ENCODE assay signal across 22 cellular contexts in the genomic region with DNA sequence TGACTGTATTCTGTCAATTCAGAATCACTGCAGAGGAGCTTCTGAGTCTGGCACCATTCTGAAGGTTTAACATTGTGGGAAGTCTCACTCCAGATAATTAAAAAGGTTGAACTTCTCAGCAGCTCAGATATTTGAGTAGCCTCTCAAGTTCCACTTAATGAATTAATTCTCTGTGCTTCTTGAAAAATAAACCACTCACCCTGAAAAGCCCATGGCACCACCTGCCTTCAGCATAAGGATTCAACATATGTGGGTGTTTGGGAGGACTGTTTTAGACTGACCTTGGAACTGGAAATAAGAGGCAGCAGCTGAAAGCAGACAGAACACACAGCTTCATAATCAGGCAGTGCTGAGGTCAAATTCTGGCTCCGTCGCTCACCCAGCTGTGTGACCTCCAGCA.
DNase-seq lines count a peak whose midpoint lies in the region; ATAC-seq and TF ChIP-seq lines count a peak whose summit lies in the region.
"Had no signal": no experiment of that assay in that cellular context is flagged by ENCODE, and none has a peak within 500 bp of the region (broad histone marks: within the 10 kb centered on the region; RNA-seq: fewer than 3 reads in every experiment).

No MANE protein-coding gene starts in this region.

- peak overlapping the region; percentile 48 for H3K4me3 Mint-ChIP-seq in glutamatergic neuron (ENCODE audit: unreplicated experiment)
- H3K4me3 Mint-ChIP-seq: CD4-positive, alpha-beta memory T cell had no signal

- TF ChIP-seq POLR2A in spleen (IDR thresholded peaks at IDR 0.05), result no peak

- peaks cover 6% of the 10 kb centered on the region for H3K27me3 Mint-ChIP-seq in glutamatergic neuron (ENCODE audit: unreplicated experiment)

- H3K36me3 ChIP-seq in spleen, result no peaks in the 10 kb centered on the region
- H3K36me3 ChIP-seq: BLaER1, SJSA1 had no signal

- peaks cover 11% of the 10 kb centered on the region for H3K9me3 Mint-ChIP-seq in glutamatergic neuron (ENCODE audit: unreplicated experiment)

- H3K36me3 Mint-ChIP-seq in glutamatergic neuron (ENCODE audit: unreplicated experiment), result no peaks in the 10 kb centered on the region
- H3K36me3 Mint-ChIP-seq: CD4-positive, alpha-beta memory T cell had no signal

- WGBS in spleen, 5 donors, result 77 to 90% (median 78%) methylated on average over 2 of the region's 2 CpGs

- no peak for TF ChIP-seq CTCF in glutamatergic neuron (IDR thresholded peaks at IDR 0.05; ENCODE audit: partially characterized antibody, unreplicated experiment)
- no peak for TF ChIP-seq CTCF in spleen (IDR thresholded peaks at IDR 0.05 in 8 of 11, conservative IDR thresholded peaks at IDR 0.05 in 3 of 11)

- no peaks in the 10 kb centered on the region for H3K27me3 ChIP-seq in spleen (replicated peaks in 1 of 7)
- H3K27me3 ChIP-seq: BLaER1, SJSA1 had no signal

- no peak overlapping the region for H3K27ac ChIP-seq in spleen
- H3K27ac ChIP-seq: 22Rv1, BLaER1, SJSA1 had no signal

- ATAC-seq in GM18868 (IDR thresholded peaks at IDR 0.05; ENCODE audit: unreplicated experiment), result no peak
- ATAC-seq in GM19023 (IDR thresholded peaks at IDR 0.05; ENCODE audit: unreplicated experiment), result no peak
- ATAC-seq: Right ventricle myocardium inferior had no signal

- H3K4me1 Mint-ChIP-seq in glutamatergic neuron (ENCODE audit: low read depth, unreplicated experiment), result peaks cover 54% of the 10 kb centered on the region
- H3K4me1 Mint-ChIP-seq: CD4-positive, alpha-beta memory T cell had no signal

- no peaks in the 10 kb centered on the region for H3K9me3 ChIP-seq in spleen
- H3K9me3 ChIP-seq: BLaER1, Caco-2, SJSA1 had no signal

- H3K27ac Mint-ChIP-seq in glutamatergic neuron (ENCODE audit: unreplicated experiment), result peak overlapping the region; percentile 79
- H3K27ac Mint-ChIP-seq: CD4-positive, alpha-beta memory T cell had no signal

- intact Hi-C loops in spleen (cut with DNase I; ENCODE audit: low total_unique reads), result no loop called here

- H3K4me1 ChIP-seq in spleen, result no peaks in the 10 kb centered on the region
- H3K4me1 ChIP-seq: BLaER1, Caco-2, SJSA1 had no signal

- no peak overlapping the region for H3K4me3 ChIP-seq in spleen
- H3K4me3 ChIP-seq: BLaER1, SJSA1 had no signal

- DNase-seq in NCI-H2171 treated with DMSO at 0.1 percent for 48 hours (lab: John Stamatoyannopoulos, UW) (peak; percentile 16), NCI-H2171 (lab: John Stamatoyannopoulos, UW) (no peak), NCI-H524 treated with DMSO at 0.1 percent for 48 hours (lab: John Stamatoyannopoulos, UW) (peak; percentile 97), glutamatergic neuron (peak; percentile 36), spleen (peak; percentile 20), DMS153 (lab: John Stamatoyannopoulos, UW) (no peak)
- DNase-seq: ACHN; Caco-2; CD4-positive, alpha-beta memory T cell; DMS53; GF-D8; H7; Kasumi-1; NCI-H1436 treated with DMSO at 0.1 percent for 48 hours; NCI-H1930; T-helper 1 cell had no signal

Comparison
In these comparisons a context has a peak if more than half of its experiments do, and no peak if none do; other contexts are left out.
1. DNase-seq: peak in NCI-H2171 treated with DMSO at 0.1 percent for 48 hours (single experiment), NCI-H524 treated with DMSO at 0.1 percent for 48 hours (single experiment), glutamatergic neuron (single experiment) and spleen (single experiment); none in NCI-H2171 (single experiment) and DMS153 (single experiment).